In the genomic region with DNA sequence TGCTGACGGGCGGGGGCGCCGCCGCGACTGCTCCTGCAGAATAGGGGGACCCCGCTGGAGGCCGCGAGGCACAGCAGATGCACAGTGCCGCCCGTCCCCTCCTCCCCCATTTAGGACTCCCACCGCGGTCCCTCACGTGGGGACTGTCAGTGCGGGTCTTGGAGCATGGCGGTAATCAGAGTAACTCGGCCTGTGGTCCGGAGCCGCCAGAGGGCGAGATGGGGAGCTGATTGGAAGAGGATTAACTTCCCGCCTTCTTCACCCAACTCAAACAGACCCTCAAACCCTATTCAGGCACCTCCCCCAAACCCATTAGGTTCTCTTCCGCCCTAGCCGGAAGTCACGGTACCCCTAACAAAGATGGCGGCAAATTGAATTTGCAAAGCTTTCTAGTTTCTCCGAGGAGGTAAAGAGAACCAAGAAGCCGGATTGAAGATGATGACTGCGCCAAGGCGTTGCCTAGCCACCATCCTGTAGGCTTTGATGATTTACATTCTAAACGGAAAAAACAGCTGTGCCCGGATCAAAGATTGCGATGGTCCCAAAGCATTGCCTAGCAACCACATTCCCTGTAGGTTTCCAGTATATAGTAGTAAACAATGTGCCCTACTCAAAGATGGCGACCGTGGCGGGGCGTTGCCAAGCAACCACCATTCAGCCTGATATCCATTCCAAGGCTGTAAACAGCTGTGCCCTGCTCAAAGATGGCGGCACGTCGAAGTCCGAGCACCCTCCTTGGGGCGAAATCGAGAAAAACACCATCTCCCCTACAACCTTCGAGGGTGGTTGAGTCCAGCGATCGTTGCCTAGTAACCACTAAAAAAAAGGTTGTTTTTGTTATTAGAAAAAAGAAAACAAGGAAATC, we compare ENCODE assay signal across 8 cellular contexts. TPM values are rescaled to one million over a fixed set of nuclear protein-coding genes. Genes with fewer than 3 reads are reported as not detected.
DNase-seq lines count a peak whose midpoint lies in the region; ATAC-seq and TF ChIP-seq lines count a peak whose summit lies in the region.

Gene FUZ (minus strand): TSS at position 296 of the 865 bp plus-strand sequence. CDS start 186 bp downstream, at position 110.

- DNase-seq in CD4-positive, CD25-positive, alpha-beta regulatory T cell: peak; percentile 91 to 97 (median 92)
- DNase-seq in Jurkat, Clone E6-1 (ENCODE audit: low read depth, low spot score): peak; percentile 98
- peak; percentile 94 to 98 for DNase-seq in PC-9
- DNase-seq in activated T-cell treated with anti-CD3 and anti-CD28 coated beads, Interleukin-2, amount 50 U/mL, for 4 hours: peak; percentile 83
- peak; percentile 79 to 87 for DNase-seq in stimulated activated CD8-positive, alpha-beta memory T cell treated with anti-CD3 and anti-CD28 coated beads, Interleukin-4, amount 100 ng/mL, for 4 hours (ENCODE audit: low read depth in 2 of 2, low spot score in 1 of 2)

- CTCF ChIA-PET in PC-9 (lab: Charles Lee): interaction anchor here (0.6 to 1.0 kb wide), 2 partner anchors 46 to 447 kb away, joined by 7 to 14 read pairs; partner anchors contain the start of gene AP2A1

- H3K36me3 ChIP-seq in CD4-positive, CD25-positive, alpha-beta regulatory T cell (ENCODE audit: control insufficient read depth, insufficient read depth, low read length): no peaks in the 10 kb centered on the region
- H3K36me3 ChIP-seq in PC-9 (ENCODE audit: low read depth): no peaks in the 10 kb centered on the region
- H3K36me3 ChIP-seq in esophagus (ENCODE audit: control insufficient read depth in 2 of 2, insufficient read depth in 2 of 2, low read length in 1 of 2): no peaks in the 10 kb centered on the region
- no peaks in the 10 kb centered on the region for H3K36me3 ChIP-seq in mucosa of rectum (ENCODE audit: control insufficient read depth in 2 of 2, insufficient read depth in 2 of 2, low read length in 2 of 2)

- no peaks in the 10 kb centered on the region for H3K9me3 ChIP-seq in CD4-positive, CD25-positive, alpha-beta regulatory T cell (ENCODE audit: control insufficient read depth in 2 of 2, low read length in 2 of 2)
- H3K9me3 ChIP-seq in PC-9 (ENCODE audit: insufficient read depth, low read depth): no peaks in the 10 kb centered on the region
- no peaks in the 10 kb centered on the region for H3K9me3 ChIP-seq in esophagus (ENCODE audit: control insufficient read depth in 2 of 2, insufficient read depth in 1 of 2, low read depth in 1 of 2, low read length in 1 of 2)
- no peaks in the 10 kb centered on the region for H3K9me3 ChIP-seq in mucosa of rectum (ENCODE audit: control insufficient read depth in 2 of 2, low read length in 2 of 2)

- H3K27me3 Mint-ChIP-seq in CD4-positive, CD25-positive, alpha-beta regulatory T cell: no peaks in the 10 kb centered on the region
- H3K27me3 Mint-ChIP-seq in activated T-cell treated with anti-CD3 and anti-CD28 coated beads, Interleukin-2, amount 50 U/mL, for 4 hours (ENCODE audit: low read depth): no peaks in the 10 kb centered on the region

- H3K79me2 ChIP-seq in PC-9 (ENCODE audit: low read depth): peaks cover under 1% of the 10 kb centered on the region

- peak within 1 kb of the TSS; percentile 93 to 95 (median 94) for H3K4me3 Mint-ChIP-seq in CD4-positive, CD25-positive, alpha-beta regulatory T cell
- H3K4me3 Mint-ChIP-seq in activated T-cell treated with anti-CD3 and anti-CD28 coated beads, Interleukin-2, amount 50 U/mL, for 4 hours: peak within 1 kb of the TSS; percentile 91

- no peaks in the 10 kb centered on the region for H3K9me2 ChIP-seq in PC-9 (ENCODE audit: insufficient read depth)

- no peaks in the 10 kb centered on the region for H3K36me3 Mint-ChIP-seq in CD4-positive, CD25-positive, alpha-beta regulatory T cell
- no peaks in the 10 kb centered on the region for H3K36me3 Mint-ChIP-seq in activated T-cell treated with anti-CD3 and anti-CD28 coated beads, Interleukin-2, amount 50 U/mL, for 4 hours (ENCODE audit: insufficient read depth)

- H2AFZ ChIP-seq in PC-9: peak within 1 kb of the TSS; percentile 77

- peaks cover 35% of the 10 kb centered on the region for H3F3A ChIP-seq in PC-9 (ENCODE audit: insufficient read depth, low read depth)

- peak within 1 kb of the TSS; percentile 96 to 99 (median 99) for H3K27ac Mint-ChIP-seq in CD4-positive, CD25-positive, alpha-beta regulatory T cell

- peaks cover 3% of the 10 kb centered on the region; the same call in 1 of the 2 replicates for H4K20me1 ChIP-seq in PC-9 (ENCODE audit: insufficient read depth)

- POLR2A ChIA-PET in PC-9 (lab: Charles Lee; ENCODE audit: unreplicated experiment): interaction anchor here (0.6 to 0.7 kb wide), 2 partner anchors 173 to 402 kb away, joined by 3 to 5 read pairs; partner anchors contain the start of gene RRAS

- peak within 1 kb of the TSS; percentile 96 for H3K27ac ChIP-seq in CD4-positive, CD25-positive, alpha-beta regulatory T cell (ENCODE audit: insufficient read depth, low read length, poor library complexity, severe bottlenecking)
- H3K27ac ChIP-seq in PC-9 (peak within 1 kb of the TSS; percentile 37), esophagus (ENCODE audit: low read depth in 2 of 2, low read length in 1 of 2) (peak within 1 kb of the TSS; percentile 52 to 87), mucosa of rectum (ENCODE audit: low read depth in 2 of 2, low read length in 2 of 2) (peak within 1 kb of the TSS; percentile 82)

- no peaks in the 10 kb centered on the region for H3K9me3 Mint-ChIP-seq in CD4-positive, CD25-positive, alpha-beta regulatory T cell
- no peaks in the 10 kb centered on the region for H3K9me3 Mint-ChIP-seq in activated T-cell treated with anti-CD3 and anti-CD28 coated beads, Interleukin-2, amount 50 U/mL, for 4 hours

- intact Hi-C loops in PC-9 (cut with micrococcal nuclease; ENCODE audit: unreplicated experiment): loop anchor here (1.0 kb wide), 2 partner anchors 47 to 64 kb away; partner anchors contain the start of genes AKT1S1 and TBC1D17

- H3K4me2 ChIP-seq in PC-9: peak within 1 kb of the TSS; percentile 86

- no peaks in the 10 kb centered on the region for H3K27me3 ChIP-seq in CD4-positive, CD25-positive, alpha-beta regulatory T cell (ENCODE audit: control insufficient read depth, insufficient read depth, low read length)
- H3K27me3 ChIP-seq in PC-9 (ENCODE audit: insufficient read depth, low read depth): no peaks in the 10 kb centered on the region
- no peaks in the 10 kb centered on the region for H3K27me3 ChIP-seq in esophagus (ENCODE audit: control insufficient read depth in 1 of 2, insufficient read depth in 2 of 2, low read length in 2 of 2)
- H3K27me3 ChIP-seq in mucosa of rectum (ENCODE audit: control insufficient read depth in 2 of 2, insufficient read depth in 2 of 2, low read length in 2 of 2): no peaks in the 10 kb centered on the region

- peak within 1 kb of the TSS; percentile 56 to 63 for H3K9ac ChIP-seq in mucosa of rectum (ENCODE audit: low read depth in 1 of 2, low read length in 2 of 2)

- peak; percentile 60 to 62 for ATAC-seq in CD4-positive, CD25-positive, alpha-beta regulatory T cell (ENCODE audit: low read depth in 2 of 2)
- ATAC-seq in GM19467 (IDR thresholded peaks at IDR 0.05; ENCODE audit: unreplicated experiment): peak; percentile 40
- peak; percentile 61 to 62 for ATAC-seq in activated T-cell treated with anti-CD3 and anti-CD28 coated beads, Interleukin-2, amount 50 U/mL, for 4 hours

- 0% methylated on average over 45 of the region's 45 CpGs for WGBS in esophagus, 2 donors

- no TSS peak for BruUV-seq in PC-9 (replicated peaks; lab: Mats Ljungman, UMichigan)

- H3K4me3 ChIP-seq in CD4-positive, CD25-positive, alpha-beta regulatory T cell (ENCODE audit: low read depth, low read length): peak within 1 kb of the TSS; percentile 98
- peak within 1 kb of the TSS; percentile 89 for H3K4me3 ChIP-seq in Jurkat, Clone E6-1 (ENCODE audit: low read length)
- peak within 1 kb of the TSS; percentile 74 for H3K4me3 ChIP-seq in PC-9
- H3K4me3 ChIP-seq in esophagus (ENCODE audit: low read depth in 1 of 2, low read length in 2 of 2): peak within 1 kb of the TSS; percentile 63 to 64
- H3K4me3 ChIP-seq in mucosa of rectum (ENCODE audit: low read length in 2 of 2): peak within 1 kb of the TSS; percentile 86 to 91

- peaks cover 11 to 54% (median 28%) of the 10 kb centered on the region in 4 donors for H3K4me1 Mint-ChIP-seq in CD4-positive, CD25-positive, alpha-beta regulatory T cell
- peaks cover 37% of the 10 kb centered on the region for H3K4me1 Mint-ChIP-seq in activated T-cell treated with anti-CD3 and anti-CD28 coated beads, Interleukin-2, amount 50 U/mL, for 4 hours (ENCODE audit: low read depth)

- peaks cover 40% of the 10 kb centered on the region for H3K4me1 ChIP-seq in CD4-positive, CD25-positive, alpha-beta regulatory T cell (ENCODE audit: control insufficient read depth, insufficient read depth, low read length, poor library complexity, severe bottlenecking)
- H3K4me1 ChIP-seq in PC-9 (replicated peaks; ENCODE audit: insufficient read depth): peaks cover 23% of the 10 kb centered on the region
- H3K4me1 ChIP-seq in esophagus (ENCODE audit: control insufficient read depth in 2 of 2, insufficient read depth in 2 of 2, low read length in 1 of 2): peaks cover 4 to 12% of the 10 kb centered on the region in 2 donors
- H3K4me1 ChIP-seq in mucosa of rectum (ENCODE audit: control insufficient read depth in 2 of 2, insufficient read depth in 2 of 2, low read length in 2 of 2): peaks cover 8 to 10% of the 10 kb centered on the region in 2 donors

- TF ChIP-seq CTCF in PC-9 (conservative IDR thresholded peaks at IDR 0.05): no peak; the same call in 1 of the 2 replicates

RNA-seq across cellular contexts. Expression of gene FUZ, which starts in this region (rescaled TPM):
- 15.8 TPM for total RNA-seq in CD4-positive, CD25-positive, alpha-beta regulatory T cell
- polyA plus RNA-seq in CD4-positive, CD25-positive, alpha-beta regulatory T cell: 1 to 10 TPM; 4.0 to 8.4 (median 4.9) TPM
- 59.5 TPM for polyA plus RNA-seq in Jurkat, Clone E6-1 (2012; ENCODE audit: insufficient read depth, insufficient read length)
- total RNA-seq in PC-9 (2021): 50.0 and 60.4 TPM in 2 replicates
- total RNA-seq in activated T-cell treated with anti-CD3 and anti-CD28 coated beads, Interleukin-2, amount 50 U/mL, for 4 hours: 10 to 100 TPM; 15.6 to 19.9 (median 18.5) TPM
- 10 to 100 TPM; 11.3 to 12.1 TPM for polyA plus RNA-seq in esophagus

Comparison
In these comparisons a context has a peak if more than half of its experiments do, and no peak if none do; other contexts are left out.
1. Peak in every context shown above with its lines: DNase-seq, ATAC-seq, H3K4me3 ChIP-seq and H3K27ac ChIP-seq.
2. H3K27ac ChIP-seq: peak in every context shown above with its lines; median percentile 96 in CD4-positive, CD25-positive, alpha-beta regulatory T cell; 82 in mucosa of rectum; 70 in esophagus; 37 in PC-9.